Comparison of ENCODE assay signal across 8 cellular contexts in the genomic region with DNA sequence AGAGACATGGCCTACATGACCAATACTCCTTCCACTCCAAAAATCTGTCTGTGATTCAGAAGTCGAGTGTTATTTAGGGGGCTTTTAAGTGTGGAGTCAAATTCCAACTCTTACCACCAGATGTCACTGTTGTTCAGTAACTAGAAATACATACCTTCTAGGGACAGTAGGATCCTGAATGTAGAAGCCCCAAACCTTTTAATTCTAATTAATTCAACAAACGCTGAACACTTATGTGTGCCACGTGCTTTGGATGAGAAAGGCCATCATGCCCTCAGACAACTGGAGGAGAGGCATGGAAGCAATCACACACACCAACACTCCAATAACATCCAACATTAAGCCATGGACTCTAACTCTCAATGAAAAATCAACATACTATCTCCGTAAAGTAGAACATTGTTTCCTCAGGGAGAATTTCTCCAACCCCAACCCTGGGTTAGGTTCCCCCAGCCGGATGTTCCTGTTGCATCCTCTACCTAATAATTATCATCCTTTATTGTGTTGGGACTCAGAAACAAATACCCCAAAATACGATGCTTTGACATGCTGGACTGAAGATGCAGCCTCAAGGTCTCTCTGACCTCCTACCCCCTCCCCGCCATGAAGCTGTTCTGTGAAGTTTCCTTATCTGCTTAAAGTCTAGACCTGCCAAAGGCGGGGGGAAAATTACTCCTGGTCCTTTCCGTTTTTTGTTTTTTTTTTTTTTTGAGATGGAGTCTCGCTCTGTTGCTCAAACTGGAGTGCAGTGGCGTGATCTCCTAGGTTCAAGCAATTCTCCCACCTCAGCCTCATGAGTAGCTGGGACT. TPM values are rescaled to one million over a fixed set of nuclear protein-coding genes. Genes with fewer than 3 reads are reported as not detected.
DNase-seq lines count a peak whose midpoint lies in the region; ATAC-seq and TF ChIP-seq lines count a peak whose summit lies in the region.

No MANE protein-coding gene starts in this region.

- no peaks in the 10 kb centered on the region for H3K9me3 Mint-ChIP-seq in activated T-helper 17 cell treated with anti-CD3 and anti-CD28 coated beads, Interleukin-2, amount 50 U/mL, for 72 hours

- DNase-seq in Right ventricle myocardium inferior (ENCODE audit: missing footprints) (no peak), cardiac septum (ENCODE audit: low spot score) (no peak), NCI-H2227 treated with DMSO at 0.1 percent for 48 hours (lab: John Stamatoyannopoulos, UW) (peak; percentile 54), heart right ventricle (peak in 1 of 2 donors; percentile 22), retina (peak; percentile 63)
- no peak for DNase-seq in effector memory CD4-positive, alpha-beta T cell

- no peak overlapping the region for H3K27ac Mint-ChIP-seq in activated T-helper 17 cell treated with anti-CD3 and anti-CD28 coated beads, Interleukin-2, amount 50 U/mL, for 72 hours

- no peaks in the 10 kb centered on the region for H3K4me1 Mint-ChIP-seq in activated T-helper 17 cell treated with anti-CD3 and anti-CD28 coated beads, Interleukin-2, amount 50 U/mL, for 72 hours

- H3K27me3 Mint-ChIP-seq in activated T-helper 17 cell treated with anti-CD3 and anti-CD28 coated beads, Interleukin-2, amount 50 U/mL, for 72 hours, result no peaks in the 10 kb centered on the region

- intact Hi-C loops in Right ventricle myocardium inferior (cut with DNase I) (loop anchor here (2.0 kb wide), 1 partner anchor 100 kb away; no protein-coding TSS in a partner anchor), cardiac septum (cut with DNase I) (loop anchor here (2.0 to 5.0 kb wide), 2 partner anchors 56 to 100 kb away; no protein-coding TSS in a partner anchor), heart right ventricle (cut with DNase I) (loop anchor here (1.0 to 10.0 kb wide), 8 partner anchors 51 to 101 kb away; no protein-coding TSS in a partner anchor)

- H3K4me1 ChIP-seq in heart right ventricle, result peaks cover 0 to 19% (median 1%) of the 10 kb centered on the region in 9 donors
- H3K4me1 ChIP-seq in effector memory CD4-positive, alpha-beta T cell (ENCODE audit: control insufficient read depth, insufficient read depth, low read length, poor library complexity, severe bottlenecking), result no peaks in the 10 kb centered on the region

- H3K27ac ChIP-seq in heart right ventricle, result no peak overlapping the region
- no peak overlapping the region for H3K27ac ChIP-seq in effector memory CD4-positive, alpha-beta T cell (ENCODE audit: insufficient read depth, low read length, poor library complexity, severe bottlenecking)

- WGBS in heart right ventricle, 2 donors, result 55 to 58% methylated on average over 11 of the region's 11 CpGs

- H3K36me3 Mint-ChIP-seq in activated T-helper 17 cell treated with anti-CD3 and anti-CD28 coated beads, Interleukin-2, amount 50 U/mL, for 72 hours (ENCODE audit: low read depth), result peaks cover 41% of the 10 kb centered on the region

- no peak overlapping the region for H3K4me3 Mint-ChIP-seq in activated T-helper 17 cell treated with anti-CD3 and anti-CD28 coated beads, Interleukin-2, amount 50 U/mL, for 72 hours

- peaks cover 0 to 51% (median 7%) of the 10 kb centered on the region in 9 donors for H3K36me3 ChIP-seq in heart right ventricle
- peaks cover 7% of the 10 kb centered on the region for H3K36me3 ChIP-seq in effector memory CD4-positive, alpha-beta T cell (ENCODE audit: control insufficient read depth, insufficient read depth, low read length)

- ATAC-seq in Right ventricle myocardium inferior (peak; percentile 64), HG02798 (IDR thresholded peaks at IDR 0.05; ENCODE audit: poor library complexity, unreplicated experiment) (peak; percentile 66), heart right ventricle (peak; percentile 51 to 82 (median 72))
- ATAC-seq in activated T-helper 17 cell treated with anti-CD3 and anti-CD28 coated beads, Interleukin-2, amount 50 U/mL, for 72 hours (replicated peaks), result peak; percentile 86

- no peaks in the 10 kb centered on the region for H3K27me3 ChIP-seq in heart right ventricle
- no peaks in the 10 kb centered on the region for H3K27me3 ChIP-seq in effector memory CD4-positive, alpha-beta T cell (replicated peaks; ENCODE audit: control insufficient read depth, insufficient read depth, low read length, poor library complexity, severe bottlenecking)

- no peak overlapping the region for H3K4me3 ChIP-seq in heart right ventricle
- no peak overlapping the region for H3K4me3 ChIP-seq in effector memory CD4-positive, alpha-beta T cell (ENCODE audit: insufficient read depth, low read depth, low read length, poor library complexity, severe bottlenecking)

- TF ChIP-seq CTCF in heart right ventricle (IDR thresholded peaks at IDR 0.05), result peak; percentile 66 to 84 (median 77)

- H3K9me3 ChIP-seq in heart right ventricle, result no peaks in the 10 kb centered on the region
- no peaks in the 10 kb centered on the region for H3K9me3 ChIP-seq in effector memory CD4-positive, alpha-beta T cell (ENCODE audit: control insufficient read depth, low read length)

RNA-seq across cellular contexts. Expression of a gene that starts 8.0 kb away (rescaled TPM):
- 0.41 TPM for total RNA-seq in Right ventricle myocardium inferior
- 1.1 TPM for total RNA-seq in cardiac septum
- total RNA-seq in activated T-helper 17 cell treated with anti-CD3 and anti-CD28 coated beads, Interleukin-2, amount 50 U/mL, for 72 hours, result under 1 TPM in 1 of 2 donors, not detected in 1; 0.24 TPM
- total RNA-seq in heart right ventricle, result 1 to 10 TPM in 2 of 10 donors, under 1 TPM in 6, not detected in 2; 0.16 to 1.2 (median 0.62) TPM
- polyA plus RNA-seq in heart right ventricle, result under 1 TPM; 0.44 to 0.52 TPM

RNA-seq across cellular contexts. Expression of a gene that starts 23.2 kb away (rescaled TPM):
- total RNA-seq in Right ventricle myocardium inferior, result 335 TPM
- 266 TPM for total RNA-seq in cardiac septum
- 10 to 100 TPM; 46.4 to 84.4 TPM for total RNA-seq in activated T-helper 17 cell treated with anti-CD3 and anti-CD28 coated beads, Interleukin-2, amount 50 U/mL, for 72 hours
- total RNA-seq in heart right ventricle, result 100 to 1,000 TPM; 276 to 397 (median 331) TPM
- polyA plus RNA-seq in heart right ventricle, result 100 to 1,000 TPM; 179 to 399 TPM

RNA-seq across cellular contexts. Expression of a gene that starts 28.1 kb away (rescaled TPM):
- total RNA-seq in Right ventricle myocardium inferior (0.89 TPM), cardiac septum (1.5 TPM), heart right ventricle (1 to 10 TPM in 8 of 10 donors, under 1 TPM in 2; 0.93 to 2.1 (median 1.2) TPM)
- total RNA-seq in activated T-helper 17 cell treated with anti-CD3 and anti-CD28 coated beads, Interleukin-2, amount 50 U/mL, for 72 hours, result 1 to 10 TPM in 1 of 2 donors, under 1 TPM in 1; 0.77 to 1.3 TPM
- under 1 TPM; 0.15 to 0.25 TPM for polyA plus RNA-seq in heart right ventricle

Comparison
In these comparisons a context has a peak if more than half of its experiments do, and no peak if none do; other contexts are left out.
1. DNase-seq: peak in NCI-H2227 treated with DMSO at 0.1 percent for 48 hours (single experiment) and retina (single experiment); none in Right ventricle myocardium inferior (single experiment), cardiac septum (single experiment) and effector memory CD4-positive, alpha-beta T cell (0 of 3).
2. Peak in every context shown above with its lines, with median percentiles within 50 percentile points of each other: ATAC-seq.